Comparison of ENCODE assay signal across 16 cellular contexts in the genomic region with DNA sequence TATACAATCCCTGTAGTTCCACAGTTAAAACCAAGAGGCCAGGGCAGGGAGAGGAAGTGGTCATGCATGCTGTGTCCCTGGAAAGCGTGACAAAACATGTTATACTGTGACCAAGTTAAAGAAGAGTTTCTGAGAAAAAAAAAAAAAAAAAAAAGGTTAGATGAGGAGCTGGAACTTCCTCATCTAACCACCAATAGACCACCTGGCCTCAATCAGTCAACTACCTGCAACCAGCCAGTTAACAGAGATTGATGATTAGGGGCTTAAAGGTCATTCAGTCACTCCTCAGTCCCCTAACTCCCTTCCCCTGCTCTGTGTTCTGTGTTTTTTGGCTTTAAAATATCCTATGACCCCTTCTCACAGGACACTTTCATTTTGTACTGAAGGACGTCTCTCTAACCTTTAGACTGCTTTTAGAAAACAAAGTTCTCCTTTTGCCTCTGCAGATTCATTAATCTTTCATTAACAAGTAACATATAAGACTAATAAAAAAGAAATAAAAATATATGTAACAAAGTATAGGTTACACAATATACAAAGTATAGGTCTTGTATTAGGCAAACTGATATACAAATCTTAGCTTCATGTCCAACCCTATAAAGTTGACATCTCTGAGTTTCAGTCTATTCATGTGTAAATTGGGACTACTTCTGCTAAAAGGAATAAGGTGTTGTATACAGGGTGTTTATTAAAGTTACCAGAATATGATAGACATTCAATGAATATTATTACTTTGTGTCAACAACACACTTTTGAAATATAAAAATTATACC.
DNase-seq lines count a peak whose midpoint lies in the region; ATAC-seq and TF ChIP-seq lines count a peak whose summit lies in the region.
"Had no signal": no experiment of that assay in that cellular context is flagged by ENCODE, and none has a peak within 500 bp of the region (broad histone marks: within the 10 kb centered on the region; RNA-seq: fewer than 3 reads in every experiment).

No MANE protein-coding gene starts in this region.

- 40 to 56% (median 46%) methylated on average over 2 of the region's 2 CpGs for WGBS in heart left ventricle, 4 donors

- TF ChIP-seq CTCF in A673 (conservative IDR thresholded peaks at IDR 0.05; ENCODE audit: low read depth, low read length): no peak
- TF ChIP-seq CTCF in heart left ventricle (IDR thresholded peaks at IDR 0.05): no peak

- no peaks in the 10 kb centered on the region for H3K9me3 ChIP-seq in A673 (ENCODE audit: low read depth, low read length, poor library complexity, severe bottlenecking)
- no peaks in the 10 kb centered on the region for H3K9me3 ChIP-seq in heart left ventricle

- H3K4me3 ChIP-seq in A673 (ENCODE audit: low read depth, low read length, poor library complexity, severe bottlenecking) (no peak overlapping the region), heart left ventricle (no peak overlapping the region)
- H3K4me3 ChIP-seq: GM23248, neural progenitor cell had no signal

- H3K27ac ChIP-seq in A673 (ENCODE audit: low read depth, low read length, poor library complexity, severe bottlenecking): no peak overlapping the region
- H3K27ac ChIP-seq in heart left ventricle: no peak overlapping the region
- H3K27ac ChIP-seq: epithelial cell of prostate, GM23248, neural progenitor cell had no signal

- BruUV-seq in A673 (replicated peaks; lab: Mats Ljungman, UMichigan): no TSS peak

- intact Hi-C loops in A673 (cut with micrococcal nuclease; ENCODE audit: unreplicated experiment) (no loop called here), heart left ventricle (cut with DNase I) (no loop called here)

- POLR2A ChIA-PET in A673 (lab: Charles Lee; ENCODE audit: low non-redundant PET): no interaction called here

- no peaks in the 10 kb centered on the region for H3K36me3 ChIP-seq in A673 (ENCODE audit: insufficient read depth, low read length, poor library complexity, severe bottlenecking)
- no peaks in the 10 kb centered on the region for H3K36me3 ChIP-seq in heart left ventricle
- H3K36me3 ChIP-seq: neural progenitor cell had no signal

- ATAC-seq in GM18867 (IDR thresholded peaks at IDR 0.05; ENCODE audit: unreplicated experiment) (peak; percentile 66), GM21825 (IDR thresholded peaks at IDR 0.05; ENCODE audit: unreplicated experiment) (peak; percentile 66), HG03378 (IDR thresholded peaks at IDR 0.05; ENCODE audit: unreplicated experiment) (peak; percentile 59), heart left ventricle (no peak)
- ATAC-seq: sciatic nerve, SK-N-SH treated with all-trans-retinoic acid at 6 μM for 48 hours had no signal

- no peaks in the 10 kb centered on the region for H3K27me3 ChIP-seq in A673 (replicated peaks; ENCODE audit: insufficient read depth, low read depth, low read length, poor library complexity)
- no peaks in the 10 kb centered on the region for H3K27me3 ChIP-seq in heart left ventricle
- H3K27me3 ChIP-seq: neural progenitor cell had no signal

- TF ChIP-seq POLR2A in heart left ventricle (IDR thresholded peaks at IDR 0.05): no peak

- DNase-seq in foreskin melanocyte: peak; percentile 23
- DNase-seq in activated CD8-positive, alpha-beta memory T cell treated with anti-CD3 and anti-CD28 coated beads, Interleukin-2, amount 50 U/mL, for 48 hours: no peak
- DNase-seq in A673 (ENCODE audit: low spot score): no peak
- no peak for DNase-seq in NCI-H2107 treated with DMSO at 0.1 percent for 48 hours (lab: John Stamatoyannopoulos, UW; ENCODE audit: unreplicated experiment)
- DNase-seq in heart left ventricle: no peak
- DNase-seq: cerebellar nuclear complex, GM23248, Karpas-422, NCI-H2029 had no signal

- CTCF ChIA-PET in A673 (lab: Charles Lee): interaction anchor here (0.6 kb wide), 1 partner anchor 107 kb away, joined by 4 read pairs; no protein-coding TSS in a partner anchor

- H3K4me1 ChIP-seq in A673 (ENCODE audit: insufficient read depth, low read length, poor library complexity, severe bottlenecking) (no peaks in the 10 kb centered on the region), heart left ventricle (no peaks in the 10 kb centered on the region)
- H3K4me1 ChIP-seq: neural progenitor cell had no signal

Comparison
In these comparisons a context has a peak if more than half of its experiments do, and no peak if none do; other contexts are left out.
1. ATAC-seq: peak in GM18867 (single experiment), GM21825 (single experiment) and HG03378 (single experiment); none in heart left ventricle (0 of 4).